12 cellular contexts compared by ENCODE assay signal in genomic region chr11:64935634-64936081, GRCh38. TPM values are rescaled to one million over a fixed set of nuclear protein-coding genes. Genes with fewer than 3 reads are reported as not detected.
DNase-seq lines count a peak whose midpoint lies in the region; ATAC-seq, FAIRE-seq and TF ChIP-seq lines count a peak whose summit lies in the region.
"Had no signal": no experiment of that assay in that cellular context is flagged by ENCODE, and none has a peak within 500 bp of the region (broad histone marks: within the 10 kb centered on the region; RNA-seq: fewer than 3 reads in every experiment).

TSS of gene GPHA2 (minus strand) at chr11:64935893. CDS start at chr11:64935460, 433 bp downstream.

- H3K36me3 ChIP-seq in HUES6 (ENCODE audit: control insufficient read depth, insufficient read depth, low read length), result no peaks in the 10 kb centered on the region

- H3K27ac ChIP-seq in HUES6 (ENCODE audit: low read depth, low read length), result no peak within 1 kb of the TSS
- H3K27ac ChIP-seq: KMS-11 had no signal

- peak within 1 kb of the TSS; percentile 50 for H3K4me3 Mint-ChIP-seq in WTC11

- no peaks in the 10 kb centered on the region for H3K27me3 Mint-ChIP-seq in WTC11 (ENCODE audit: low read depth)

- peaks cover 24% of the 10 kb centered on the region for H3K4me1 Mint-ChIP-seq in WTC11

- CTCF ChIA-PET in WTC11 (lab: Charles Lee), result interaction anchor here (0.8 to 4.3 kb wide), 12 partner anchors 9 to 175 kb away, joined by 3 to 30 read pairs (median 6); partner anchors contain the start of genes ARL2, BATF2 and MAJIN

- 0 out of 2 replicates have a peak within 1 kb of the TSS, but pooled peaks have one; percentile 20 for H3K4me3 ChIP-seq in HUES6 (ENCODE audit: low read depth, low read length)

- ATAC-seq in WTC11 (peak; percentile 88), HG03159 (IDR thresholded peaks at IDR 0.05; ENCODE audit: unreplicated experiment) (no peak)
- ATAC-seq: activated naive CD4-positive, alpha-beta T cell treated with anti-CD3 and anti-CD28 coated beads, Interleukin-2, amount 50 U/mL, for 72 hours had no signal

- no peak for TF ChIP-seq CTCF in WTC11 (IDR thresholded peaks at IDR 0.05)

- FAIRE-seq in HTR-8/SVneo (lab: Jason Lieb, UNC), result no peak

- no peaks in the 10 kb centered on the region for H3K9me3 ChIP-seq in HUES6 (ENCODE audit: control insufficient read depth, insufficient read depth, low read depth, low read length)

- no peak within 1 kb of the TSS for H3K9ac ChIP-seq in HUES6 (ENCODE audit: low read length)
- H3K9ac ChIP-seq: KMS-11 had no signal

- peak within 1 kb of the TSS; percentile 90 for H3K27ac Mint-ChIP-seq in WTC11

- DNase-seq in AG08396 (ENCODE audit: low spot score) (peak; percentile 29), WTC11 (ENCODE audit: low spot score) (peak; percentile 80), iris pigment epithelial cell (ENCODE audit: low read depth) (peak; percentile 16), putamen (ENCODE audit: low spot score) (no peak), HTR-8/SVneo (ENCODE audit: insufficient read length, low spot score) (no peak)
- no peak for DNase-seq in effector CD4-positive, alpha-beta T cell
- DNase-seq: activated CD4-positive, CD25-positive, alpha-beta regulatory T cell; OCI-M1 had no signal

- H3K9me3 Mint-ChIP-seq in WTC11, result no peaks in the 10 kb centered on the region
- H3K9me3 Mint-ChIP-seq: activated naive CD4-positive, alpha-beta T cell treated with anti-CD3 and anti-CD28 coated beads, Interleukin-2, amount 50 U/mL, for 72 hours had no signal

- POLR2A ChIA-PET in WTC11 (lab: Charles Lee), result interaction anchor here (0.8 to 1.2 kb wide), 3 partner anchors 11 to 66 kb away, joined by 3 to 6 read pairs (median 3); partner anchors contain the start of gene PPP2R5B

- H3K36me3 Mint-ChIP-seq in WTC11, result peaks cover 3% of the 10 kb centered on the region
- H3K36me3 Mint-ChIP-seq: activated naive CD4-positive, alpha-beta T cell treated with anti-CD3 and anti-CD28 coated beads, Interleukin-2, amount 50 U/mL, for 72 hours had no signal

- peaks cover 10% of the 10 kb centered on the region for H3K4me1 ChIP-seq in HUES6 (ENCODE audit: control insufficient read depth, insufficient read depth, low read length)

- H3K27me3 ChIP-seq in HUES6 (ENCODE audit: control insufficient read depth, insufficient read depth, low read length), result no peaks in the 10 kb centered on the region

TF ChIP-seq in WTC11, 78 proteins besides CTCF, POLR2A, EP300 and RAD21:
- peak; percentile 52; the same call in 1 of the 2 replicates for TF ChIP-seq SP1 (CRISPR knock-in tag; conservative IDR thresholded peaks at IDR 0.05)
- TF ChIP-seq ATF2 (CRISPR knock-in tag; IDR thresholded peaks at IDR 0.05; ENCODE audit: borderline replicate concordance, low read depth), result no peak
- no peak for TF ChIP-seq NR1H2 (CRISPR knock-in tag; IDR thresholded peaks at IDR 0.05)
- TF ChIP-seq CDX4 (CRISPR knock-in tag; IDR thresholded peaks at IDR 0.05; ENCODE audit: borderline replicate concordance), result no peak

RNA-seq across cellular contexts. Expression of gene GPHA2, which starts in this region (rescaled TPM):
- 1.0 to 1.6 TPM (median 1.6 TPM) in 3 replicates for total RNA-seq in WTC11 (2021)
- total RNA-seq: activated naive CD4-positive, alpha-beta T cell treated with anti-CD3 and anti-CD28 coated beads, Interleukin-2, amount 50 U/mL, for 72 hours had no signal

Comparison
In these comparisons a context has a peak if more than half of its experiments do, and no peak if none do; other contexts are left out.
1. DNase-seq: peak in AG08396 (single experiment), WTC11 (single experiment) and iris pigment epithelial cell (single experiment); none in putamen (single experiment), effector CD4-positive, alpha-beta T cell (single experiment) and HTR-8/SVneo (single experiment).